9 cellular contexts compared by ENCODE assay signal in the genomic region with DNA sequence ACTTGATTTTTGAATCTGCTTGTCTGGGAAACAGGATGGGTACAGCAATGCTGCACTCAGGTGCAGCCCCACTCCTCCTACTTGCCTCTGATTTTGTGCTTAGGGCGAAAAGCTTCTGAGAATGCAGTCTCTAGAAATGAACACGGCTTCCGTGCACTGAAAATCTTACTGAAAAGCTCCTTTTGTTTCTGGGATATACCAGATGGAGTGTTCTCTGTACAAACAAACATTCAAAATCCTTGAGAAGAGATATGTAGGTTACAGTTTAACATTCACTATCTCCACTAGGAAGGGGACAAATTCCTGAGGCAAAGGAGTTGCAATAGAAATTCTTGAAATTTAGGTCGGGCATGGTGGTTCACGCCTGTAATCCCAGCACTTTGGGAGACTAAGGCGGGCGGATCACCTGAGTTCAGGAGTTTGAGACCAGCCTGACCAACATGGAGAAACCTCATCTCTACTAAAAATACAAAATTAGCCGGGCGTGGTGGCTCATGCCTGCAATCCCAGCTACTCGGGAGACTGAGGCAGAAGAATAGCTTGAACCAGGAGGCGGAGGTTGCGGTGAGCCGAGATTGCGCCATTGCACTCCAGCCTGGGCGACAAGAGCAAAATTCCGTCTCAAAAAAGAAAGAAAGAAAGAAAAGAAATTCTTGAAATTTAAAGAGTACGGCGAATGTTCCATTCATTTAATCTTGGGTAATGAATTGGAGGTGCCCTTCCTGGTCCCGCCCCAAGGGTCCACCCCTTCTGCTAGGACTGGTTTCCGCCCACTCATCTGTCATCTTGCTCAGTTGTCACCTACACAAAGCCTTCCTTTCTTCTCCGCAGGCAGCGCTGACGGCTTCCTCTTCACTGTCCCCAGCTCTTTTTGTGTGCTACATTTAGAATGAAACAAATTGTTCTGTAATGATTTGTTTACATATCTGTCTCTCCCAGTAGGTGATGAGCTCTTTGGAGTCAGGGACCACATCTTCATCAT.
DNase-seq lines count a peak whose midpoint lies in the region; ATAC-seq and TF ChIP-seq lines count a peak whose summit lies in the region.
"Had no signal": no experiment of that assay in that cellular context is flagged by ENCODE, and none has a peak within 500 bp of the region (broad histone marks: within the 10 kb centered on the region; RNA-seq: fewer than 3 reads in every experiment).

No MANE protein-coding gene starts in this region.

- WGBS in body of pancreas, 2 donors: 31 to 46% methylated on average over 23 of the region's 23 CpGs

- ATAC-seq in GM21360 (IDR thresholded peaks at IDR 0.05; ENCODE audit: unreplicated experiment) (peak; percentile 67), body of pancreas (peak; percentile 64), GM18873 (IDR thresholded peaks at IDR 0.05; ENCODE audit: low FRiP score, unreplicated experiment) (no peak)
- ATAC-seq: activated CD4-positive, CD25-positive, alpha-beta regulatory T cell treated with anti-CD3 and anti-CD28 coated beads, Interleukin-2, amount 50 U/mL, for 24 hours had no signal

- H3K36me3 ChIP-seq in body of pancreas (replicated peaks in 1 of 2; ENCODE audit: insufficient read depth in 1 of 2, low read depth in 2 of 2): no peaks in the 10 kb centered on the region

- no peak overlapping the region for H3K4me3 ChIP-seq in body of pancreas

- TF ChIP-seq POLR2A in body of pancreas (IDR thresholded peaks at IDR 0.05): no peak

- DNase-seq in NCI-H187 treated with DMSO at 0.1 percent for 48 hours (lab: John Stamatoyannopoulos, UW): peak; percentile 77
- DNase-seq in body of pancreas: peak; percentile 50 to 77 (median 62)
- DNase-seq in midbrain (lab: John Stamatoyannopoulos, UW): peak; percentile 83
- DNase-seq in H4 (ENCODE audit: low spot score): no peak
- no peak for DNase-seq in D341Med (ENCODE audit: low spot score)
- no peak for DNase-seq in GM10248 (ENCODE audit: extremely low spot score)

- H3K4me1 ChIP-seq in body of pancreas: peaks cover 35% of the 10 kb centered on the region

- CTCF ChIA-PET in GM10248 (lab: Yijun Ruan, JAX): interaction anchor here (1.5 kb wide), 1 partner anchor 37 kb away, joined by 3 read pairs; no protein-coding TSS in a partner anchor

- intact Hi-C loops in body of pancreas (cut with DNase I): no loop called here

- H3K27ac ChIP-seq in body of pancreas: peak overlapping the region in 3 of 4 donors; percentile 39 to 69 (median 48)

- no peaks in the 10 kb centered on the region for H3K9me3 ChIP-seq in body of pancreas

- POLR2A ChIA-PET in GM10248 (lab: Yijun Ruan, JAX): no interaction called here

- no peaks in the 10 kb centered on the region for H3K27me3 ChIP-seq in body of pancreas

- TF ChIP-seq CTCF in body of pancreas (IDR thresholded peaks at IDR 0.05) (peak in 2 of 7 experiments; percentile 6 to 8), GM10248 (IDR thresholded peaks at IDR 0.05; ENCODE audit: control extremely low read depth, extremely low read depth, low read depth, missing control alignments) (no peak)

Comparison
In these comparisons a context has a peak if more than half of its experiments do, and no peak if none do; other contexts are left out.
1. DNase-seq: peak in NCI-H187 treated with DMSO at 0.1 percent for 48 hours (single experiment), body of pancreas (4 of 4) and midbrain (single experiment); none in H4 (single experiment), D341Med (single experiment) and GM10248 (single experiment).